1 cellular context compared by ENCODE assay signal in genomic region chr17:48478224-48479013, GRCh38.
A peak's percentile ranks its signal among the peaks of the same experiment; 100 is the strongest.
TF ChIP-seq lines count a peak whose summit lies in the region.

No MANE protein-coding gene starts in this region.

TF ChIP-seq in K562, 482 proteins besides CTCF, POLR2A, EP300 and RAD21 (continued from another document and continues in another):
- TF ChIP-seq ZBTB40 (IDR thresholded peaks at IDR 0.05) (no peak), ZBTB40 (CRISPR knock-in tag; IDR thresholded peaks at IDR 0.05) (no peak), IFI16 (CRISPR knock-in tag; IDR thresholded peaks at IDR 0.05) (no peak), ZNF41 (CRISPR knock-in tag; conservative IDR thresholded peaks at IDR 0.05) (no peak), NEUROD1 (IDR thresholded peaks at IDR 0.05; ENCODE audit: borderline replicate concordance, low read depth, low read length, partially characterized antibody) (peak; percentile 64), ZNF165 (CRISPR knock-in tag; IDR thresholded peaks at IDR 0.05; ENCODE audit: borderline replicate concordance) (no peak), PHF20 (IDR thresholded peaks at IDR 0.05; ENCODE audit: partially characterized antibody) (peak; percentile 40), ESRRA (IDR thresholded peaks at IDR 0.05; ENCODE audit: borderline replicate concordance, low read depth) (peak; percentile 97), STAG1 (CRISPR knock-in tag; IDR thresholded peaks at IDR 0.05; ENCODE audit: borderline replicate concordance) (no peak), ZC3H8 (IDR thresholded peaks at IDR 0.05) (no peak), ATF1 (CRISPR knock-in tag; IDR thresholded peaks at IDR 0.05) (no peak), ATF1 (tag; IDR thresholded peaks at IDR 0.05) (peak; percentile 77), MCM7 (IDR thresholded peaks at IDR 0.05) (no peak), ZNF785 (CRISPR knock-in tag; IDR thresholded peaks at IDR 0.05) (no peak), GTF2F1 (IDR thresholded peaks at IDR 0.05; ENCODE audit: low read depth, low read length) (no peak), ZNF584 (CRISPR knock-in tag; IDR thresholded peaks at IDR 0.05; ENCODE audit: low read depth) (peak; percentile 87; the same call in 1 of the 2 replicates), ZFX (CRISPR knock-in tag; IDR thresholded peaks at IDR 0.05) (no peak), TBP (optimal IDR thresholded peaks at IDR 0.05; ENCODE audit: low read depth, low read length) (no peak), CCAR2 (IDR thresholded peaks at IDR 0.05; ENCODE audit: low read depth, low read length) (no peak), KDM2B (CRISPR knock-in tag; IDR thresholded peaks at IDR 0.05) (no peak), CBX5 (IDR thresholded peaks at IDR 0.05; ENCODE audit: borderline replicate concordance, low read depth) (no peak), AFF1 (IDR thresholded peaks at IDR 0.05; ENCODE audit: low read depth in 1 of 2, partially characterized antibody in 2 of 2) (peak in 1 of 2 experiments; percentile 85), ZNF143 (CRISPR knock-in tag; IDR thresholded peaks at IDR 0.05) (no peak), RBM17 (IDR thresholded peaks at IDR 0.05; ENCODE audit: borderline replicate concordance, low read depth, low read length) (no peak), ZNF282 (CRISPR knock-in tag; IDR thresholded peaks at IDR 0.05) (no peak), TEAD1 (CRISPR knock-in tag; IDR thresholded peaks at IDR 0.05) (0 out of 4 replicates have a peak, but pooled peaks have one; percentile 15 to 34), POLR3G (IDR thresholded peaks at IDR 0.05; ENCODE audit: extremely low read depth, insufficient read length, insufficient replicate concordance) (no peak), ZNF311 (CRISPR knock-in tag; IDR thresholded peaks at IDR 0.05) (no peak), TGIF2 (CRISPR knock-in tag; IDR thresholded peaks at IDR 0.05) (no peak), ZFP30 (CRISPR knock-in tag; IDR thresholded peaks at IDR 0.05; ENCODE audit: borderline replicate concordance) (no peak), DACH1 (IDR thresholded peaks at IDR 0.05; ENCODE audit: partially characterized antibody) (no peak), TOE1 (IDR thresholded peaks at IDR 0.05; ENCODE audit: borderline replicate concordance) (no peak), TOE1 (CRISPR knock-in tag; IDR thresholded peaks at IDR 0.05; ENCODE audit: borderline replicate concordance, low read depth) (no peak), NBN (IDR thresholded peaks at IDR 0.05; ENCODE audit: low read depth) (no peak), MXI1 (IDR thresholded peaks at IDR 0.05; ENCODE audit: low read depth, low read length) (no peak), SMARCA4 (IDR thresholded peaks at IDR 0.05) (peak; percentile 94), ZBTB17 (CRISPR knock-in tag; IDR thresholded peaks at IDR 0.05) (no peak), ETS2 (tag; IDR thresholded peaks at IDR 0.05; ENCODE audit: borderline replicate concordance, poor library complexity, severe bottlenecking) (no peak), ZNF57 (CRISPR knock-in tag; IDR thresholded peaks at IDR 0.05) (no peak), ILF3 (IDR thresholded peaks at IDR 0.05; ENCODE audit: borderline replicate concordance) (no peak), STAT5A (IDR thresholded peaks at IDR 0.05; ENCODE audit: borderline replicate concordance, low read length) (peak; percentile 74; the same call in 1 of the 2 replicates), POU5F1 (IDR thresholded peaks at IDR 0.05; ENCODE audit: borderline replicate concordance, low read depth, low read length, partially characterized antibody) (no peak), PCBP2 (IDR thresholded peaks at IDR 0.05; ENCODE audit: low read depth, low read length, poor library complexity, severe bottlenecking) (no peak), CREBBP (IDR thresholded peaks at IDR 0.05; ENCODE audit: low read depth, low read length) (peak; percentile 15), NR1H2 (CRISPR knock-in tag; IDR thresholded peaks at IDR 0.05) (no peak)
- TF ChIP-seq, protein P1, sequence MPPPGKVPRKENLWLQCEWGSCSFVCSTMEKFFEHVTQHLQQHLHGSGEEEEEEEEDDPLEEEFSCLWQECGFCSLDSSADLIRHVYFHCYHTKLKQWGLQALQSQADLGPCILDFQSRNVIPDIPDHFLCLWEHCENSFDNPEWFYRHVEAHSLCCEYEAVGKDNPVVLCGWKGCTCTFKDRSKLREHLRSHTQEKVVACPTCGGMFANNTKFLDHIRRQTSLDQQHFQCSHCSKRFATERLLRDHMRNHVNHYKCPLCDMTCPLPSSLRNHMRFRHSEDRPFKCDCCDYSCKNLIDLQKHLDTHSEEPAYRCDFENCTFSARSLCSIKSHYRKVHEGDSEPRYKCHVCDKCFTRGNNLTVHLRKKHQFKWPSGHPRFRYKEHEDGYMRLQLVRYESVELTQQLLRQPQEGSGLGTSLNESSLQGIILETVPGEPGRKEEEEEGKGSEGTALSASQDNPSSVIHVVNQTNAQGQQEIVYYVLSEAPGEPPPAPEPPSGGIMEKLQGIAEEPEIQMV (tag; conservative IDR thresholded peaks at IDR 0.05; ENCODE audit: low read depth): no peak
- TF ChIP-seq, protein P2, sequence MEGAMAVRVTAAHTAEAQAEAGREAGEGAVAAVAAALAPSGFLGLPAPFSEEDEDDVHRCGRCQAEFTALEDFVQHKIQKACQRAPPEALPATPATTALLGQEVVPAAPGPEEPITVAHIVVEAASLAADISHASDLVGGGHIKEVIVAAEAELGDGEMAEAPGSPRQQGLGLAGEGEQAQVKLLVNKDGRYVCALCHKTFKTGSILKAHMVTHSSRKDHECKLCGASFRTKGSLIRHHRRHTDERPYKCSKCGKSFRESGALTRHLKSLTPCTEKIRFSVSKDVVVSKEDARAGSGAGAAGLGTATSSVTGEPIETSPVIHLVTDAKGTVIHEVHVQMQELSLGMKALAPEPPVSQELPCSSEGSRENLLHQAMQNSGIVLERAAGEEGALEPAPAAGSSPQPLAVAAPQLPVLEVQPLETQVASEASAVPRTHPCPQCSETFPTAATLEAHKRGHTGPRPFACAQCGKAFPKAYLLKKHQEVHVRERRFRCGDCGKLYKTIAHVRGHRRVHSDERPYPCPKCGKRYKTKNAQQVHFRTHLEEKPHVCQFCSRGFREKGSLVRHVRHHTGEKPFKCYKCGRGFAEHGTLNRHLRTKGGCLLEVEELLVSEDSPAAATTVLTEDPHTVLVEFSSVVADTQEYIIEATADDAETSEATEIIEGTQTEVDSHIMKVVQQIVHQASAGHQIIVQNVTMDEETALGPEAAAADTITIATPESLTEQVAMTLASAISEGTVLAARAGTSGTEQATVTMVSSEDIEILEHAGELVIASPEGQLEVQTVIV (CRISPR knock-in tag; IDR thresholded peaks at IDR 0.05; ENCODE audit: borderline replicate concordance): no peak
- TF ChIP-seq, protein P3, sequence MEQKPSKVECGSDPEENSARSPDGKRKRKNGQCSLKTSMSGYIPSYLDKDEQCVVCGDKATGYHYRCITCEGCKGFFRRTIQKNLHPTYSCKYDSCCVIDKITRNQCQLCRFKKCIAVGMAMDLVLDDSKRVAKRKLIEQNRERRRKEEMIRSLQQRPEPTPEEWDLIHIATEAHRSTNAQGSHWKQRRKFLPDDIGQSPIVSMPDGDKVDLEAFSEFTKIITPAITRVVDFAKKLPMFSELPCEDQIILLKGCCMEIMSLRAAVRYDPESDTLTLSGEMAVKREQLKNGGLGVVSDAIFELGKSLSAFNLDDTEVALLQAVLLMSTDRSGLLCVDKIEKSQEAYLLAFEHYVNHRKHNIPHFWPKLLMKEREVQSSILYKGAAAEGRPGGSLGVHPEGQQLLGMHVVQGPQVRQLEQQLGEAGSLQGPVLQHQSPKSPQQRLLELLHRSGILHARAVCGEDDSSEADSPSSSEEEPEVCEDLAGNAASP (IDR thresholded peaks at IDR 0.05): no peak
- TF ChIP-seq, protein P4, sequence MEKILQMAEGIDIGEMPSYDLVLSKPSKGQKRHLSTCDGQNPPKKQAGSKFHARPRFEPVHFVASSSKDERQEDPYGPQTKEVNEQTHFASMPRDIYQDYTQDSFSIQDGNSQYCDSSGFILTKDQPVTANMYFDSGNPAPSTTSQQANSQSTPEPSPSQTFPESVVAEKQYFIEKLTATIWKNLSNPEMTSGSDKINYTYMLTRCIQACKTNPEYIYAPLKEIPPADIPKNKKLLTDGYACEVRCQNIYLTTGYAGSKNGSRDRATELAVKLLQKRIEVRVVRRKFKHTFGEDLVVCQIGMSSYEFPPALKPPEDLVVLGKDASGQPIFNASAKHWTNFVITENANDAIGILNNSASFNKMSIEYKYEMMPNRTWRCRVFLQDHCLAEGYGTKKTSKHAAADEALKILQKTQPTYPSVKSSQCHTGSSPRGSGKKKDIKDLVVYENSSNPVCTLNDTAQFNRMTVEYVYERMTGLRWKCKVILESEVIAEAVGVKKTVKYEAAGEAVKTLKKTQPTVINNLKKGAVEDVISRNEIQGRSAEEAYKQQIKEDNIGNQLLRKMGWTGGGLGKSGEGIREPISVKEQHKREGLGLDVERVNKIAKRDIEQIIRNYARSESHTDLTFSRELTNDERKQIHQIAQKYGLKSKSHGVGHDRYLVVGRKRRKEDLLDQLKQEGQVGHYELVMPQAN (IDR thresholded peaks at IDR 0.05; ENCODE audit: borderline replicate concordance): no peak
